18 cellular contexts compared by ENCODE assay signal in the genomic region with DNA sequence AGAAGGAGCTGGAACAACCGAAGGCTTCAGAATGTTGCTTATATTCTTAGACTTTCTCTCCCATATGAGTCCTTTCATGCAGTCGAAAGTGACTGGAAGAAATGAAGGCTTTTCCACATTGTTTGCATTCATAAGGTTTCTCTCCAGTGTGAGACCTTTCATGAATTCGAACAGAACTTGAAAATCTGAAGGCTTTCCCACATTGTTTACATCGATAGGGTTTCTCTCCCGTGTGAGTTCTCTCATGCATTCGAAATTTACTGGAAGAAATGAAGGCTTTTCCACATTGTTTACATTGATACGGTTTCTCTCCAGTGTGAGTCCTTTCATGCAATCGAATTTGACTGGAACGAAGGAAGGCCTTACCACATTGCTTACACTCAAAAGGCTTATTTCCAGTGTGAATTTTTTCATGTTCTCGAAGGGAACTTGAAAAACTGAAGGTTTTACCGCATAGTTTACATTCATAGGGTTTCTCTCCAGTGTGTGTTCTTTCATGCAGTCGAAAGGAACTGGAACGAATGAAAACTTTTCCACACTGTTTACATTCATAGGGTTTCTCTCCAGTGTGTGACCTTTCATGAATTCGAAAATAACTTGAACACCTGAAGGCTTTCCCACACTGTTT. TPM values are rescaled to one million over a fixed set of nuclear protein-coding genes. Genes with fewer than 3 reads are reported as not detected.
DNase-seq lines count a peak whose midpoint lies in the region; ATAC-seq, FAIRE-seq and TF ChIP-seq lines count a peak whose summit lies in the region.
"Had no signal": no experiment of that assay in that cellular context is flagged by ENCODE, and none has a peak within 500 bp of the region (broad histone marks: within the 10 kb centered on the region; RNA-seq: fewer than 3 reads in every experiment).

No MANE protein-coding gene starts in this region.

- no peaks in the 10 kb centered on the region for H3K27me3 ChIP-seq in thoracic aorta (replicated peaks; ENCODE audit: insufficient read depth)

- TF ChIP-seq CTCF in kidney (IDR thresholded peaks at IDR 0.05; ENCODE audit: borderline replicate concordance, extremely low read depth, insufficient read depth) (no peak), thoracic aorta (IDR thresholded peaks at IDR 0.05) (no peak)

- H3K4me3 ChIP-seq in kidney (ENCODE audit: low read length in 2 of 2): peak overlapping the region; percentile 18 to 28
- peak overlapping the region; percentile 33 for H3K4me3 ChIP-seq in thoracic aorta
- H3K4me3 ChIP-seq: SK-N-MC had no signal

- no peaks in the 10 kb centered on the region for H3K4me1 Mint-ChIP-seq in activated T-cell treated with anti-CD3 and anti-CD28 coated beads, Interleukin-2, amount 50 U/mL, for 72 hours (ENCODE audit: low read depth)
- no peaks in the 10 kb centered on the region for H3K4me1 Mint-ChIP-seq in T-helper 17 cell
- H3K4me1 Mint-ChIP-seq: IgD-negative memory B cell had no signal

- H3K9ac ChIP-seq in kidney (ENCODE audit: low read length in 2 of 2): no peak overlapping the region

- peak overlapping the region; percentile 75 for H3K27ac Mint-ChIP-seq in activated T-cell treated with anti-CD3 and anti-CD28 coated beads, Interleukin-2, amount 50 U/mL, for 72 hours
- H3K27ac Mint-ChIP-seq in T-helper 17 cell: peak overlapping the region; percentile 30

- H3K27me3 Mint-ChIP-seq in activated T-cell treated with anti-CD3 and anti-CD28 coated beads, Interleukin-2, amount 50 U/mL, for 72 hours (ENCODE audit: low read depth): no peaks in the 10 kb centered on the region
- no peaks in the 10 kb centered on the region for H3K27me3 Mint-ChIP-seq in T-helper 17 cell
- H3K27me3 Mint-ChIP-seq: IgD-negative memory B cell had no signal

- peaks cover 22 to 36% of the 10 kb centered on the region in 2 donors for H3K36me3 ChIP-seq in kidney (ENCODE audit: control insufficient read depth in 1 of 2, insufficient read depth in 2 of 2, low read length in 2 of 2)
- H3K36me3 ChIP-seq in thoracic aorta: peaks cover 64% of the 10 kb centered on the region

- H3K27ac ChIP-seq in kidney (ENCODE audit: low read depth in 2 of 2, low read length in 2 of 2): no peak overlapping the region
- H3K27ac ChIP-seq in thoracic aorta: no peak overlapping the region
- no peak overlapping the region for H3K27ac ChIP-seq in caudate nucleus (ENCODE audit: low read depth, low read length)
- H3K27ac ChIP-seq: SK-N-MC had no signal

- no peak for FAIRE-seq in kidney (lab: Jason Lieb, UNC)

- no peak for ATAC-seq in activated T-cell treated with anti-CD3 and anti-CD28 coated beads, Interleukin-2, amount 50 U/mL, for 72 hours (replicated peaks in 1 of 2)
- ATAC-seq in T-helper 17 cell (no peak), thoracic aorta (ENCODE audit: insufficient number of reproducible peaks, low FRiP score, low read depth) (no peak), GM21423 (IDR thresholded peaks at IDR 0.05; ENCODE audit: unreplicated experiment) (no peak)
- ATAC-seq: Right ventricle myocardium inferior had no signal

- H3K36me3 Mint-ChIP-seq in activated T-cell treated with anti-CD3 and anti-CD28 coated beads, Interleukin-2, amount 50 U/mL, for 72 hours (ENCODE audit: insufficient read depth in 2 of 2): peaks cover 54 to 83% of the 10 kb centered on the region in 2 donors
- H3K36me3 Mint-ChIP-seq in T-helper 17 cell (ENCODE audit: low read depth): peaks cover 8% of the 10 kb centered on the region

- H3K9me3 ChIP-seq in T-helper 17 cell (ENCODE audit: control insufficient read depth, low read length, poor library complexity, severe bottlenecking): peaks cover 77% of the 10 kb centered on the region
- peaks cover 64 to 94% of the 10 kb centered on the region in 2 donors for H3K9me3 ChIP-seq in kidney (ENCODE audit: control insufficient read depth in 1 of 2, low read length in 2 of 2)
- H3K9me3 ChIP-seq in thoracic aorta: peaks cover 100% of the 10 kb centered on the region

- intact Hi-C loops in kidney (cut with DNase I): no loop called here

- H3K4me3 Mint-ChIP-seq in activated T-cell treated with anti-CD3 and anti-CD28 coated beads, Interleukin-2, amount 50 U/mL, for 72 hours: no peak overlapping the region
- peak overlapping the region; percentile 22 for H3K4me3 Mint-ChIP-seq in T-helper 17 cell

- DNase-seq in activated T-cell treated with anti-CD3 and anti-CD28 coated beads, Interleukin-2, amount 50 U/mL, for 72 hours: no peak
- DNase-seq in activated T-cell treated with anti-CD3 and anti-CD28 coated beads for 4 hours (no peak), T-helper 17 cell (no peak), kidney (no peak), thoracic aorta (ENCODE audit: low spot score) (no peak), caudate nucleus (lab: John Stamatoyannopoulos, UW) (no peak), SKM-1 (lab: John Stamatoyannopoulos, UW; ENCODE audit: unreplicated experiment) (no peak)
- DNase-seq: H7; MV-4-11; NCI-H146; NCI-H2081 treated with DMSO at 0.1 percent for 48 hours; NCI-H345; NCI-H526 treated with DMSO at 0.1 percent for 48 hours; NK-92 treated with Interleukin-12 subunit alpha and Interleukin-12 subunit beta, amount 100 ng/mL, for 24 hours had no signal

- H3K4me1 ChIP-seq in kidney (ENCODE audit: control insufficient read depth in 1 of 2, insufficient read depth in 1 of 2, low read depth in 1 of 2, low read length in 2 of 2) (no peaks in the 10 kb centered on the region), thoracic aorta (ENCODE audit: control insufficient read depth in 1 of 2, low read depth in 2 of 2) (no peaks in the 10 kb centered on the region)

- peaks cover 15 to 38% of the 10 kb centered on the region in 2 donors for H3K9me3 Mint-ChIP-seq in activated T-cell treated with anti-CD3 and anti-CD28 coated beads, Interleukin-2, amount 50 U/mL, for 72 hours

RNA-seq across cellular contexts. Expression of gene ZNF14, which starts 21.5 kb away (rescaled TPM):
- 10 to 100 TPM in 1 of 2 donors, 1 to 10 TPM in 1; 9.1 to 12.1 TPM for total RNA-seq in activated T-cell treated with anti-CD3 and anti-CD28 coated beads, Interleukin-2, amount 50 U/mL, for 72 hours
- 10 to 100 TPM; 18.7 to 22.5 TPM for total RNA-seq in T-helper 17 cell
- total RNA-seq in kidney: 10.2 TPM
- polyA plus RNA-seq in kidney (ENCODE audit: insufficient read depth, low read depth, low replicate concordance): 5.0 TPM
- 10 to 100 TPM in 1 of 2 donors, 1 to 10 TPM in 1; 6.9 to 11.6 TPM for total RNA-seq in thoracic aorta

RNA-seq across cellular contexts. Expression of gene ZNF101, which starts 42.8 kb away (rescaled TPM):
- total RNA-seq in activated T-cell treated with anti-CD3 and anti-CD28 coated beads, Interleukin-2, amount 50 U/mL, for 72 hours: 10 to 100 TPM; 67.1 to 77.2 TPM
- 10 to 100 TPM; 56.0 to 56.1 TPM for total RNA-seq in T-helper 17 cell
- 21.2 TPM for total RNA-seq in kidney
- polyA plus RNA-seq in kidney (ENCODE audit: insufficient read depth, low read depth, low replicate concordance): 10.2 TPM
- 1 to 10 TPM; 2.2 to 8.3 TPM for total RNA-seq in thoracic aorta

RNA-seq across cellular contexts. Expression of gene ATP13A1, which starts 47.9 kb away (rescaled TPM):
- 10 to 100 TPM; 48.8 to 65.4 TPM for total RNA-seq in activated T-cell treated with anti-CD3 and anti-CD28 coated beads, Interleukin-2, amount 50 U/mL, for 72 hours
- total RNA-seq in T-helper 17 cell (10 to 100 TPM; 91.4 to 98.8 TPM), kidney (78.1 TPM), thoracic aorta (100 to 1,000 TPM in 1 of 2 donors, 10 to 100 TPM in 1; 95.0 to 150 TPM)
- polyA plus RNA-seq in kidney (ENCODE audit: insufficient read depth, low read depth, low replicate concordance): 30.1 TPM
